13 cellular contexts compared by ENCODE assay signal in the genomic region with DNA sequence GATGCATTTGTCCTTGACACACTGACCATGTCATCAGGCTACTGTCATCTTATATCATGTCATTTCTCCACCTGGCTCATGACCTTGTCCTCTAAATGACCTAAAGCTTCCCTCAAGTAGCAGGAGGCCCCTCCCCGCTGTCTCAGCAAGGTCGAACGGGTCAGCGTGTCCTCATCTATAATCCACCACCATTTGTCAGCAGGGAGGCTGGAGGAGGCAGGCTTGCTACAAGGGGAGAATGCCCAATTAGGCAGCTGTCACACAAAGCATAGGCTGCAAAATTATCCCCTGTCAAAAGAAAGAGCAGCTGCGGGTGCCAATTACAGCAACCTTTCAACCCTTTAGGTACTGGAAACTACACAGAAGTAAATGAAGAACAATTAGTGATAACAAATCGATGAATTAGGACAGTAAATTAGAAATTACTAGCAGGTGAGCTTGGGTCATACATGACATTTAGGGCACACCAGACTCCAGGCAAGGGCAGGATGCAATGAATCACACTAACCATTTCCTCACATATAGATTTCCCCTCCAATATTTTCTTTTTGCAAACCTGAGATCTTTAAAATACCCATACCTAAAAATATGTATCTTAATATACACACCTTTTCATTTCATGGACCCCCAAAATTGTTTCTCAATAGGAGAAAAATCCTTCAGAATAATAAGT.
A peak's percentile ranks its signal among the peaks of the same experiment; 100 is the strongest.
DNase-seq lines count a peak whose midpoint lies in the region; ATAC-seq, FAIRE-seq and TF ChIP-seq lines count a peak whose summit lies in the region.
"Had no signal": no experiment of that assay in that cellular context is flagged by ENCODE, and none has a peak within 500 bp of the region (broad histone marks: within the 10 kb centered on the region; RNA-seq: fewer than 3 reads in every experiment).

No MANE protein-coding gene starts in this region.

- no peak for TF ChIP-seq POLR2A in GM12892 (IDR thresholded peaks at IDR 0.05; ENCODE audit: low read depth, low read length)

- peak overlapping the region; percentile 14 for H3K4me3 Mint-ChIP-seq in activated CD4-positive, alpha-beta T cell treated with anti-CD3 and anti-CD28 coated beads, Interleukin-2, amount 10 ng/mL, durations not matched to agents 24 days and 14 days
- H3K4me3 Mint-ChIP-seq in glutamatergic neuron (ENCODE audit: unreplicated experiment): peak overlapping the region; percentile 9
- H3K4me3 Mint-ChIP-seq in stimulated activated naive CD8-positive, alpha-beta T cell treated with anti-CD3 and anti-CD28 coated beads, Interleukin-15, amount 100 ng/mL, for 72 hours: peak overlapping the region in 1 of 2 donors; percentile 62

- H3K27me3 Mint-ChIP-seq in activated CD4-positive, alpha-beta T cell treated with anti-CD3 and anti-CD28 coated beads, Interleukin-2, amount 10 ng/mL, durations not matched to agents 24 days and 14 days: no peaks in the 10 kb centered on the region
- H3K27me3 Mint-ChIP-seq in glutamatergic neuron (ENCODE audit: unreplicated experiment): peaks cover 9% of the 10 kb centered on the region
- H3K27me3 Mint-ChIP-seq in stimulated activated naive CD8-positive, alpha-beta T cell treated with anti-CD3 and anti-CD28 coated beads, Interleukin-15, amount 100 ng/mL, for 72 hours: no peaks in the 10 kb centered on the region

- intact Hi-C loops in activated CD4-positive, alpha-beta T cell treated with anti-CD3 and anti-CD28 coated beads, Interleukin-2, amount 10 ng/mL, durations not matched to agents 24 days and 14 days (cut with micrococcal nuclease): loop anchor here (5.0 kb wide), 1 partner anchor 59 kb away; a partner anchor contains a TSS

- TF ChIP-seq CTCF in glutamatergic neuron (IDR thresholded peaks at IDR 0.05; ENCODE audit: partially characterized antibody, unreplicated experiment): no peak

- H3K9me3 Mint-ChIP-seq in activated CD4-positive, alpha-beta T cell treated with anti-CD3 and anti-CD28 coated beads, Interleukin-2, amount 10 ng/mL, durations not matched to agents 24 days and 14 days: no peaks in the 10 kb centered on the region
- peaks cover 11% of the 10 kb centered on the region for H3K9me3 Mint-ChIP-seq in glutamatergic neuron (ENCODE audit: unreplicated experiment)
- peaks cover 0 to 6% of the 10 kb centered on the region in 2 donors for H3K9me3 Mint-ChIP-seq in stimulated activated naive CD8-positive, alpha-beta T cell treated with anti-CD3 and anti-CD28 coated beads, Interleukin-15, amount 100 ng/mL, for 72 hours

- H3K27ac Mint-ChIP-seq in activated CD4-positive, alpha-beta T cell treated with anti-CD3 and anti-CD28 coated beads, Interleukin-2, amount 10 ng/mL, durations not matched to agents 24 days and 14 days: peak overlapping the region; percentile 2
- H3K27ac Mint-ChIP-seq in glutamatergic neuron (ENCODE audit: unreplicated experiment): peak overlapping the region; percentile 85
- peak overlapping the region in 1 of 2 donors; percentile 4 for H3K27ac Mint-ChIP-seq in stimulated activated naive CD8-positive, alpha-beta T cell treated with anti-CD3 and anti-CD28 coated beads, Interleukin-15, amount 100 ng/mL, for 72 hours

- DNase-seq in activated CD4-positive, alpha-beta T cell treated with anti-CD3 and anti-CD28 coated beads, Interleukin-2, amount 10 ng/mL, durations not matched to agents 24 days and 14 days: no peak
- DNase-seq in activated CD4-positive, alpha-beta T cell treated with anti-CD3 and anti-CD28 coated beads for 4 hours: no peak
- DNase-seq in NCI-H748 treated with DMSO at 0.1 percent for 48 hours (lab: John Stamatoyannopoulos, UW): peak; percentile 95
- DNase-seq in glutamatergic neuron: peak; percentile 65
- no peak for DNase-seq in stimulated activated naive CD8-positive, alpha-beta T cell treated with anti-CD3 and anti-CD28 coated beads, Interleukin-15, amount 100 ng/mL, for 72 hours
- no peak for DNase-seq in HuH-7.5 (ENCODE audit: low spot score)
- no peak for DNase-seq in GM12892 (ENCODE audit: insufficient read length)
- no peak for DNase-seq in NCI-H128 (lab: John Stamatoyannopoulos, UW; ENCODE audit: unreplicated experiment)
- DNase-seq: activated CD8-positive, alpha-beta memory T cell treated with anti-CD3 and anti-CD28 coated beads, Interleukin-2, amount 50 U/mL, for 48 hours; effector CD8-positive, alpha-beta T cell; SIG-M5; thyroid gland had no signal

- H3K36me3 Mint-ChIP-seq in activated CD4-positive, alpha-beta T cell treated with anti-CD3 and anti-CD28 coated beads, Interleukin-2, amount 10 ng/mL, durations not matched to agents 24 days and 14 days (ENCODE audit: low read depth): no peaks in the 10 kb centered on the region
- peaks cover 6% of the 10 kb centered on the region for H3K36me3 Mint-ChIP-seq in glutamatergic neuron (ENCODE audit: unreplicated experiment)

- peaks cover 33% of the 10 kb centered on the region for H3K4me1 Mint-ChIP-seq in activated CD4-positive, alpha-beta T cell treated with anti-CD3 and anti-CD28 coated beads, Interleukin-2, amount 10 ng/mL, durations not matched to agents 24 days and 14 days
- H3K4me1 Mint-ChIP-seq in glutamatergic neuron (ENCODE audit: low read depth, unreplicated experiment): peaks cover 47% of the 10 kb centered on the region
- peaks cover 61% of the 10 kb centered on the region for H3K4me1 Mint-ChIP-seq in stimulated activated naive CD8-positive, alpha-beta T cell treated with anti-CD3 and anti-CD28 coated beads, Interleukin-15, amount 100 ng/mL, for 72 hours

- FAIRE-seq in GM12892 (lab: Jason Lieb, UNC): no peak
- FAIRE-seq: A549 had no signal

- peak; percentile 67 for ATAC-seq in stimulated activated naive CD8-positive, alpha-beta T cell treated with anti-CD3 and anti-CD28 coated beads, Interleukin-15, amount 100 ng/mL, for 72 hours
- ATAC-seq: A549 had no signal

Comparison
In these comparisons a context has a peak if more than half of its experiments do, and no peak if none do; other contexts are left out.
1. DNase-seq: peak in NCI-H748 treated with DMSO at 0.1 percent for 48 hours (single experiment) and glutamatergic neuron (single experiment); none in activated CD4-positive, alpha-beta T cell treated with anti-CD3 and anti-CD28 coated beads, Interleukin-2, amount 10 ng/mL, durations not matched to agents 24 days and 14 days (single experiment), activated CD4-positive, alpha-beta T cell treated with anti-CD3 and anti-CD28 coated beads for 4 hours (0 of 2), stimulated activated naive CD8-positive, alpha-beta T cell treated with anti-CD3 and anti-CD28 coated beads, Interleukin-15, amount 100 ng/mL, for 72 hours (0 of 2), HuH-7.5 (single experiment), GM12892 (single experiment) and NCI-H128 (single experiment).